ENCODE assay signal across 8 cellular contexts in the genomic region with DNA sequence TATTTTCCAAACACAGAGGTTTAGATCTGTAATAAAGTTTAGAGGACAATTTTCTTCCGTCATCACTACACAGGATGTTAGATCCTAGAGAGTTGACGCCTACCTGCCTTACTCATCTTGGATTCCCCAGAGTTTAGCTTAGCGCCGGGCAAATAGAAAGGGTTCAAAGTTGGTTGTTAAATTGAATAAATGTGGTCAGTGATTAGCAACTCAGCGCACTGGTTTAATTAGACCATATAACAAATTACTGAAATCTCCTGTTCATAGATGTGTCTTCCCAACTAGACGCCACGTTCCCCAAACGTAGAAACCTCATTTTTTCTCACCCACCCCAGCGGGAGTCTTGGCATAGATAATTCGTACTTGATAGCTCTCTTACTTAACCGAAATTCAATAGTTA. TPM values are rescaled to one million over a fixed set of nuclear protein-coding genes. Genes with fewer than 3 reads are reported as not detected.
DNase-seq lines count a peak whose midpoint lies in the region; ATAC-seq and TF ChIP-seq lines count a peak whose summit lies in the region.

No MANE protein-coding gene starts in this region.

- peak; percentile 42 for DNase-seq in COR-L47 (lab: John Stamatoyannopoulos, UW)
- DNase-seq in activated CD4-positive, alpha-beta T cell treated with anti-CD3 and anti-CD28 coated beads for 36 hours, result peak; percentile 58
- no peak for DNase-seq in epithelial cell of prostate (ENCODE audit: low read depth, low spot score)
- no peak for DNase-seq in type B pancreatic cell (ENCODE audit: extremely low spot score, unreplicated experiment)
- DNase-seq in epidermal melanocyte (ENCODE audit: insufficient read length, low spot score), result no peak

- intact Hi-C loops in activated CD4-positive, alpha-beta T cell treated with anti-CD3 and anti-CD28 coated beads for 36 hours (cut with DNase I, micrococcal nuclease), result loop anchor here (1.0 to 5.0 kb wide), 6 partner anchors 689 to 2002 kb away; partner anchors contain the start of genes SUPT20H (in 2 of the 2), EXOSC8 (in 1 of the 2), NHLRC3 (in 1 of the 2) and PROSER1 (in 1 of the 2)

- CTCF ChIA-PET in activated CD4-positive, alpha-beta T cell treated with anti-CD3 and anti-CD28 coated beads for 36 hours (lab: Charles Lee), result interaction anchor here (0.8 kb wide), 1 partner anchor 13 kb away, joined by 3 read pairs; no protein-coding TSS in a partner anchor

- peak overlapping the region; percentile 98 for H3K4me3 Mint-ChIP-seq in activated CD4-positive, alpha-beta T cell treated with anti-CD3 and anti-CD28 coated beads for 36 hours
- H3K4me3 Mint-ChIP-seq in nephron (peak overlapping the region; percentile 93 to 99 (median 98)), type B pancreatic cell (peak overlapping the region; percentile 94)

- ATAC-seq in GM19463 (IDR thresholded peaks at IDR 0.05; ENCODE audit: unreplicated experiment), result peak; percentile 5
- peak; percentile 7 for ATAC-seq in HG03521 (IDR thresholded peaks at IDR 0.05; ENCODE audit: unreplicated experiment)
- ATAC-seq in activated CD4-positive, alpha-beta T cell treated with anti-CD3 and anti-CD28 coated beads for 36 hours, result peak; percentile 75

- POLR2A ChIA-PET in activated CD4-positive, alpha-beta T cell treated with anti-CD3 and anti-CD28 coated beads for 36 hours (lab: Charles Lee), result interaction anchor here (1.0 kb wide), 1 partner anchor 1348 kb away, joined by 4 read pairs; the partner anchor contains the start of gene EXOSC8

- TF ChIP-seq CTCF in nephron (IDR thresholded peaks at IDR 0.05; ENCODE audit: unreplicated experiment in 3 of 3) (no peak), type B pancreatic cell (conservative IDR thresholded peaks at IDR 0.05) (no peak)

- peaks cover 35% of the 10 kb centered on the region for H3K4me1 Mint-ChIP-seq in activated CD4-positive, alpha-beta T cell treated with anti-CD3 and anti-CD28 coated beads for 36 hours
- peaks cover 31% of the 10 kb centered on the region for H3K4me1 Mint-ChIP-seq in nephron
- peaks cover 19% of the 10 kb centered on the region for H3K4me1 Mint-ChIP-seq in type B pancreatic cell (ENCODE audit: unreplicated experiment)

- H3K27ac Mint-ChIP-seq in activated CD4-positive, alpha-beta T cell treated with anti-CD3 and anti-CD28 coated beads for 36 hours, result peak overlapping the region; percentile 99
- H3K27ac Mint-ChIP-seq in nephron, result peak overlapping the region; percentile 98 to 99 (median 99)
- peak overlapping the region; percentile 99 for H3K27ac Mint-ChIP-seq in type B pancreatic cell

- no peaks in the 10 kb centered on the region for H3K27me3 Mint-ChIP-seq in activated CD4-positive, alpha-beta T cell treated with anti-CD3 and anti-CD28 coated beads for 36 hours
- H3K27me3 Mint-ChIP-seq in nephron (ENCODE audit: low read depth), result no peaks in the 10 kb centered on the region
- H3K27me3 Mint-ChIP-seq in type B pancreatic cell, result no peaks in the 10 kb centered on the region

- H3K9me3 Mint-ChIP-seq in activated CD4-positive, alpha-beta T cell treated with anti-CD3 and anti-CD28 coated beads for 36 hours (ENCODE audit: low read depth), result no peaks in the 10 kb centered on the region
- no peaks in the 10 kb centered on the region for H3K9me3 Mint-ChIP-seq in nephron
- no peaks in the 10 kb centered on the region for H3K9me3 Mint-ChIP-seq in type B pancreatic cell

- peaks cover 31% of the 10 kb centered on the region for H3K36me3 Mint-ChIP-seq in activated CD4-positive, alpha-beta T cell treated with anti-CD3 and anti-CD28 coated beads for 36 hours (ENCODE audit: low read depth)
- peaks cover 19% of the 10 kb centered on the region for H3K36me3 Mint-ChIP-seq in nephron (ENCODE audit: low read depth)
- peaks cover 14% of the 10 kb centered on the region for H3K36me3 Mint-ChIP-seq in type B pancreatic cell

- H3K27ac ChIP-seq in epithelial cell of prostate, result peak overlapping the region; percentile 86

RNA-seq across cellular contexts. Expression of gene UFM1, which starts 0.8 kb away (rescaled TPM):
- total RNA-seq in activated CD4-positive, alpha-beta T cell treated with anti-CD3 and anti-CD28 coated beads for 36 hours, result 10 to 100 TPM; 36.7 to 44.8 TPM
- 50.6 and 63.5 TPM in 2 replicates for total RNA-seq in type B pancreatic cell (ENCODE audit: low replicate concordance)

Comparison
In these comparisons a context has a peak if more than half of its experiments do, and no peak if none do; other contexts are left out.
1. DNase-seq: peak in COR-L47 (single experiment) and activated CD4-positive, alpha-beta T cell treated with anti-CD3 and anti-CD28 coated beads for 36 hours (single experiment); none in epithelial cell of prostate (single experiment), type B pancreatic cell (single experiment) and epidermal melanocyte (single experiment).
2. ATAC-seq: peak in every context shown above with its lines; median percentile 75 in activated CD4-positive, alpha-beta T cell treated with anti-CD3 and anti-CD28 coated beads for 36 hours; 7 in HG03521; 5 in GM19463.
3. Peak in every context shown above with its lines, with median percentiles within 50 percentile points of each other: H3K27ac Mint-ChIP-seq and H3K4me3 Mint-ChIP-seq.